In the genomic region with DNA sequence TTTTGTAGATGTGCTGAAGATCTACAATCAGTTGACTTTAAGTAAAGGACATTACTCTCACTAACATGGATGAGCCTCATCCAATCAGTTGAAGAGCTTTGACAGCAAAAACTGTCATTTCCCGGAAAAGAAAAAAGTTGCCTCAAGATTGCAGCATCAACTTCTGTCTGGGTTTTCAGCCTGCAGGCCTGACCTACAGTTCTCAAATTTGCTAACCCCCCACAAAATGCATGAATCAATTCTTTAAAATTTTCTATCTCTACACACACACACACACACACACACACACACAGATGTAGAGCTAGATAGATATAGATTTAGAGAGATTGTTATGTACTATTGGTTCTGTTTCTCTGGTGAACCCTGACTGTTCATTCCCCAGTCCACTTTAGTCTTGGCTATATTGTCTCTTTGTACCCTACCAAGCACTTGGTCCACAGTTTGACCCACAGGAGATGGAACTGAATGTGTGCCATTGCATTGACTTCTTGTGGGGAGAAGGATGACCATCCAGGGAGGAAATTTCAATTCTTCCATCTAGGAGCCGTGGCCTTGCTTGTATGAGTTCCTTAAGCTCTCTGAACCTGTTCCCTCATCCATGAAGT, we compare ENCODE assay signal across 1 cellular context.
TF ChIP-seq lines count a peak whose summit lies in the region.

No MANE protein-coding gene starts in this region.

TF ChIP-seq in K562, 482 proteins besides CTCF, POLR2A, EP300 and RAD21 (continued from another document and continues in another):
- TF ChIP-seq, protein P1, sequence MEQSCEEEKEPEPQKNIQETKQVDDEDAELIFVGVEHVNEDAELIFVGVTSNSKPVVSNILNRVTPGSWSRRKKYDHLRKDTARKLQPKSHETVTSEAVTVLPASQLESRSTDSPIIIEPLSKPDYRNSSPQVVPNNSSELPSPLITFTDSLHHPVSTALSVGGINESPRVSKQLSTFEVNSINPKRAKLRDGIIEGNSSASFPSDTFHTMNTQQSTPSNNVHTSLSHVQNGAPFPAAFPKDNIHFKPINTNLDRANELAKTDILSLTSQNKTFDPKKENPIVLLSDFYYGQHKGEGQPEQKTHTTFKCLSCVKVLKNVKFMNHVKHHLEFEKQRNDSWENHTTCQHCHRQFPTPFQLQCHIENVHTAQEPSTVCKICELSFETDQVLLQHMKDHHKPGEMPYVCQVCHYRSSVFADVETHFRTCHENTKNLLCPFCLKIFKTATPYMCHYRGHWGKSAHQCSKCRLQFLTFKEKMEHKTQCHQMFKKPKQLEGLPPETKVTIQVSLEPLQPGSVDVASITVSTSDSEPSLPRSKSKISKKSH (CRISPR knock-in tag; IDR thresholded peaks at IDR 0.05), result no peak
- no peak for TF ChIP-seq ZNF232 (CRISPR knock-in tag; IDR thresholded peaks at IDR 0.05)
- no peak for TF ChIP-seq TARDBP (IDR thresholded peaks at IDR 0.05)
- no peak for TF ChIP-seq CEBPG (CRISPR knock-in tag; IDR thresholded peaks at IDR 0.05)
- TF ChIP-seq CEBPG (tag; conservative IDR thresholded peaks at IDR 0.05 in 1 of 2, IDR thresholded peaks at IDR 0.05 in 1 of 2), result peak; percentile 52 to 82
- TF ChIP-seq FOSL1 (tag; conservative IDR thresholded peaks at IDR 0.05), result no peak
- no peak for TF ChIP-seq RBM34 (IDR thresholded peaks at IDR 0.05; ENCODE audit: borderline replicate concordance, insufficient read depth, low read length)
- no peak for TF ChIP-seq NR2F6 (CRISPR knock-in tag; IDR thresholded peaks at IDR 0.05)
- TF ChIP-seq MYC (IDR thresholded peaks at IDR 0.05; ENCODE audit: low read depth, low read length), result no peak
- TF ChIP-seq MYC (CRISPR knock-in tag; IDR thresholded peaks at IDR 0.05; ENCODE audit: borderline replicate concordance, low read depth), result no peak
- TF ChIP-seq HCFC1 (IDR thresholded peaks at IDR 0.05; ENCODE audit: low read depth, low read length), result no peak
- TF ChIP-seq ZNF146 (CRISPR knock-in tag; IDR thresholded peaks at IDR 0.05; ENCODE audit: unreplicated experiment), result no peak
- TF ChIP-seq, protein P2, sequence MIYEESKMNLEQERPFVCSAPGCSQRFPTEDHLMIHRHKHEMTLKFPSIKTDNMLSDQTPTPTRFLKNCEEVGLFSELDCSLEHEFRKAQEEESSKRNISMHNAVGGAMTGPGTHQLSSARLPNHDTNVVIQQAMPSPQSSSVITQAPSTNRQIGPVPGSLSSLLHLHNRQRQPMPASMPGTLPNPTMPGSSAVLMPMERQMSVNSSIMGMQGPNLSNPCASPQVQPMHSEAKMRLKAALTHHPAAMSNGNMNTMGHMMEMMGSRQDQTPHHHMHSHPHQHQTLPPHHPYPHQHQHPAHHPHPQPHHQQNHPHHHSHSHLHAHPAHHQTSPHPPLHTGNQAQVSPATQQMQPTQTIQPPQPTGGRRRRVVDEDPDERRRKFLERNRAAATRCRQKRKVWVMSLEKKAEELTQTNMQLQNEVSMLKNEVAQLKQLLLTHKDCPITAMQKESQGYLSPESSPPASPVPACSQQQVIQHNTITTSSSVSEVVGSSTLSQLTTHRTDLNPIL (CRISPR knock-in tag; IDR thresholded peaks at IDR 0.05), result peak; percentile 74; the same call in 1 of the 2 replicates
- no peak for TF ChIP-seq CCAR2 (IDR thresholded peaks at IDR 0.05; ENCODE audit: low read depth, low read length)
- no peak for TF ChIP-seq BRD9 (IDR thresholded peaks at IDR 0.05; ENCODE audit: low read depth, partially characterized antibody)
- TF ChIP-seq TCF7L2 (IDR thresholded peaks at IDR 0.05; ENCODE audit: low read depth, low read length), result no peak
- no peak for TF ChIP-seq NFRKB (IDR thresholded peaks at IDR 0.05; ENCODE audit: low read depth)
- TF ChIP-seq ZNF766 (CRISPR knock-in tag; conservative IDR thresholded peaks at IDR 0.05), result 0 out of 2 replicates have a peak, but pooled peaks have one; percentile 44
- no peak for TF ChIP-seq ZNF41 (CRISPR knock-in tag; conservative IDR thresholded peaks at IDR 0.05)
- no peak for TF ChIP-seq PPARD (CRISPR knock-in tag; IDR thresholded peaks at IDR 0.05)
- no peak for TF ChIP-seq TAF1 (IDR thresholded peaks at IDR 0.05; ENCODE audit: control insufficient read depth, extremely low read depth, insufficient read depth, low read length, severe bottlenecking)
- TF ChIP-seq ZNF584 (CRISPR knock-in tag; IDR thresholded peaks at IDR 0.05; ENCODE audit: low read depth), result peak; percentile 93
- no peak for TF ChIP-seq PURB (CRISPR knock-in tag; IDR thresholded peaks at IDR 0.05; ENCODE audit: low read depth)
- TF ChIP-seq, protein P3, sequence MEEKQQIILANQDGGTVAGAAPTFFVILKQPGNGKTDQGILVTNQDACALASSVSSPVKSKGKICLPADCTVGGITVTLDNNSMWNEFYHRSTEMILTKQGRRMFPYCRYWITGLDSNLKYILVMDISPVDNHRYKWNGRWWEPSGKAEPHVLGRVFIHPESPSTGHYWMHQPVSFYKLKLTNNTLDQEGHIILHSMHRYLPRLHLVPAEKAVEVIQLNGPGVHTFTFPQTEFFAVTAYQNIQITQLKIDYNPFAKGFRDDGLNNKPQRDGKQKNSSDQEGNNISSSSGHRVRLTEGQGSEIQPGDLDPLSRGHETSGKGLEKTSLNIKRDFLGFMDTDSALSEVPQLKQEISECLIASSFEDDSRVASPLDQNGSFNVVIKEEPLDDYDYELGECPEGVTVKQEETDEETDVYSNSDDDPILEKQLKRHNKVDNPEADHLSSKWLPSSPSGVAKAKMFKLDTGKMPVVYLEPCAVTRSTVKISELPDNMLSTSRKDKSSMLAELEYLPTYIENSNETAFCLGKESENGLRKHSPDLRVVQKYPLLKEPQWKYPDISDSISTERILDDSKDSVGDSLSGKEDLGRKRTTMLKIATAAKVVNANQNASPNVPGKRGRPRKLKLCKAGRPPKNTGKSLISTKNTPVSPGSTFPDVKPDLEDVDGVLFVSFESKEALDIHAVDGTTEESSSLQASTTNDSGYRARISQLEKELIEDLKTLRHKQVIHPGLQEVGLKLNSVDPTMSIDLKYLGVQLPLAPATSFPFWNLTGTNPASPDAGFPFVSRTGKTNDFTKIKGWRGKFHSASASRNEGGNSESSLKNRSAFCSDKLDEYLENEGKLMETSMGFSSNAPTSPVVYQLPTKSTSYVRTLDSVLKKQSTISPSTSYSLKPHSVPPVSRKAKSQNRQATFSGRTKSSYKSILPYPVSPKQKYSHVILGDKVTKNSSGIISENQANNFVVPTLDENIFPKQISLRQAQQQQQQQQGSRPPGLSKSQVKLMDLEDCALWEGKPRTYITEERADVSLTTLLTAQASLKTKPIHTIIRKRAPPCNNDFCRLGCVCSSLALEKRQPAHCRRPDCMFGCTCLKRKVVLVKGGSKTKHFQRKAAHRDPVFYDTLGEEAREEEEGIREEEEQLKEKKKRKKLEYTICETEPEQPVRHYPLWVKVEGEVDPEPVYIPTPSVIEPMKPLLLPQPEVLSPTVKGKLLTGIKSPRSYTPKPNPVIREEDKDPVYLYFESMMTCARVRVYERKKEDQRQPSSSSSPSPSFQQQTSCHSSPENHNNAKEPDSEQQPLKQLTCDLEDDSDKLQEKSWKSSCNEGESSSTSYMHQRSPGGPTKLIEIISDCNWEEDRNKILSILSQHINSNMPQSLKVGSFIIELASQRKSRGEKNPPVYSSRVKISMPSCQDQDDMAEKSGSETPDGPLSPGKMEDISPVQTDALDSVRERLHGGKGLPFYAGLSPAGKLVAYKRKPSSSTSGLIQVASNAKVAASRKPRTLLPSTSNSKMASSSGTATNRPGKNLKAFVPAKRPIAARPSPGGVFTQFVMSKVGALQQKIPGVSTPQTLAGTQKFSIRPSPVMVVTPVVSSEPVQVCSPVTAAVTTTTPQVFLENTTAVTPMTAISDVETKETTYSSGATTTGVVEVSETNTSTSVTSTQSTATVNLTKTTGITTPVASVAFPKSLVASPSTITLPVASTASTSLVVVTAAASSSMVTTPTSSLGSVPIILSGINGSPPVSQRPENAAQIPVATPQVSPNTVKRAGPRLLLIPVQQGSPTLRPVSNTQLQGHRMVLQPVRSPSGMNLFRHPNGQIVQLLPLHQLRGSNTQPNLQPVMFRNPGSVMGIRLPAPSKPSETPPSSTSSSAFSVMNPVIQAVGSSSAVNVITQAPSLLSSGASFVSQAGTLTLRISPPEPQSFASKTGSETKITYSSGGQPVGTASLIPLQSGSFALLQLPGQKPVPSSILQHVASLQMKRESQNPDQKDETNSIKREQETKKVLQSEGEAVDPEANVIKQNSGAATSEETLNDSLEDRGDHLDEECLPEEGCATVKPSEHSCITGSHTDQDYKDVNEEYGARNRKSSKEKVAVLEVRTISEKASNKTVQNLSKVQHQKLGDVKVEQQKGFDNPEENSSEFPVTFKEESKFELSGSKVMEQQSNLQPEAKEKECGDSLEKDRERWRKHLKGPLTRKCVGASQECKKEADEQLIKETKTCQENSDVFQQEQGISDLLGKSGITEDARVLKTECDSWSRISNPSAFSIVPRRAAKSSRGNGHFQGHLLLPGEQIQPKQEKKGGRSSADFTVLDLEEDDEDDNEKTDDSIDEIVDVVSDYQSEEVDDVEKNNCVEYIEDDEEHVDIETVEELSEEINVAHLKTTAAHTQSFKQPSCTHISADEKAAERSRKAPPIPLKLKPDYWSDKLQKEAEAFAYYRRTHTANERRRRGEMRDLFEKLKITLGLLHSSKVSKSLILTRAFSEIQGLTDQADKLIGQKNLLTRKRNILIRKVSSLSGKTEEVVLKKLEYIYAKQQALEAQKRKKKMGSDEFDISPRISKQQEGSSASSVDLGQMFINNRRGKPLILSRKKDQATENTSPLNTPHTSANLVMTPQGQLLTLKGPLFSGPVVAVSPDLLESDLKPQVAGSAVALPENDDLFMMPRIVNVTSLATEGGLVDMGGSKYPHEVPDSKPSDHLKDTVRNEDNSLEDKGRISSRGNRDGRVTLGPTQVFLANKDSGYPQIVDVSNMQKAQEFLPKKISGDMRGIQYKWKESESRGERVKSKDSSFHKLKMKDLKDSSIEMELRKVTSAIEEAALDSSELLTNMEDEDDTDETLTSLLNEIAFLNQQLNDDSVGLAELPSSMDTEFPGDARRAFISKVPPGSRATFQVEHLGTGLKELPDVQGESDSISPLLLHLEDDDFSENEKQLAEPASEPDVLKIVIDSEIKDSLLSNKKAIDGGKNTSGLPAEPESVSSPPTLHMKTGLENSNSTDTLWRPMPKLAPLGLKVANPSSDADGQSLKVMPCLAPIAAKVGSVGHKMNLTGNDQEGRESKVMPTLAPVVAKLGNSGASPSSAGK (IDR thresholded peaks at IDR 0.05), result no peak
- no peak for TF ChIP-seq POLR2B (IDR thresholded peaks at IDR 0.05; ENCODE audit: low read depth, partially characterized antibody)
- TF ChIP-seq NEUROD1 (IDR thresholded peaks at IDR 0.05; ENCODE audit: borderline replicate concordance, low read depth, low read length, partially characterized antibody), result no peak
- no peak for TF ChIP-seq SREBF2 (CRISPR knock-in tag; IDR thresholded peaks at IDR 0.05)
- TF ChIP-seq, protein P4, sequence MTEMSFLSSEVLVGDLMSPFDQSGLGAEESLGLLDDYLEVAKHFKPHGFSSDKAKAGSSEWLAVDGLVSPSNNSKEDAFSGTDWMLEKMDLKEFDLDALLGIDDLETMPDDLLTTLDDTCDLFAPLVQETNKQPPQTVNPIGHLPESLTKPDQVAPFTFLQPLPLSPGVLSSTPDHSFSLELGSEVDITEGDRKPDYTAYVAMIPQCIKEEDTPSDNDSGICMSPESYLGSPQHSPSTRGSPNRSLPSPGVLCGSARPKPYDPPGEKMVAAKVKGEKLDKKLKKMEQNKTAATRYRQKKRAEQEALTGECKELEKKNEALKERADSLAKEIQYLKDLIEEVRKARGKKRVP (CRISPR knock-in tag; IDR thresholded peaks at IDR 0.05), result peak; percentile 84
- TF ChIP-seq CBFB (CRISPR knock-in tag; IDR thresholded peaks at IDR 0.05), result no peak
- TF ChIP-seq, protein P5, sequence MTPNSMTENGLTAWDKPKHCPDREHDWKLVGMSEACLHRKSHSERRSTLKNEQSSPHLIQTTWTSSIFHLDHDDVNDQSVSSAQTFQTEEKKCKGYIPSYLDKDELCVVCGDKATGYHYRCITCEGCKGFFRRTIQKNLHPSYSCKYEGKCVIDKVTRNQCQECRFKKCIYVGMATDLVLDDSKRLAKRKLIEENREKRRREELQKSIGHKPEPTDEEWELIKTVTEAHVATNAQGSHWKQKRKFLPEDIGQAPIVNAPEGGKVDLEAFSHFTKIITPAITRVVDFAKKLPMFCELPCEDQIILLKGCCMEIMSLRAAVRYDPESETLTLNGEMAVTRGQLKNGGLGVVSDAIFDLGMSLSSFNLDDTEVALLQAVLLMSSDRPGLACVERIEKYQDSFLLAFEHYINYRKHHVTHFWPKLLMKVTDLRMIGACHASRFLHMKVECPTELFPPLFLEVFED (CRISPR knock-in tag; conservative IDR thresholded peaks at IDR 0.05), result no peak
- TF ChIP-seq, protein P6, sequence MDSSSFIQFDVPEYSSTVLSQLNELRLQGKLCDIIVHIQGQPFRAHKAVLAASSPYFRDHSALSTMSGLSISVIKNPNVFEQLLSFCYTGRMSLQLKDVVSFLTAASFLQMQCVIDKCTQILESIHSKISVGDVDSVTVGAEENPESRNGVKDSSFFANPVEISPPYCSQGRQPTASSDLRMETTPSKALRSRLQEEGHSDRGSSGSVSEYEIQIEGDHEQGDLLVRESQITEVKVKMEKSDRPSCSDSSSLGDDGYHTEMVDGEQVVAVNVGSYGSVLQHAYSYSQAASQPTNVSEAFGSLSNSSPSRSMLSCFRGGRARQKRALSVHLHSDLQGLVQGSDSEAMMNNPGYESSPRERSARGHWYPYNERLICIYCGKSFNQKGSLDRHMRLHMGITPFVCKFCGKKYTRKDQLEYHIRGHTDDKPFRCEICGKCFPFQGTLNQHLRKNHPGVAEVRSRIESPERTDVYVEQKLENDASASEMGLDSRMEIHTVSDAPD (CRISPR knock-in tag; IDR thresholded peaks at IDR 0.05), result no peak
- TF ChIP-seq STAT5A (IDR thresholded peaks at IDR 0.05; ENCODE audit: borderline replicate concordance, low read length), result no peak
- no peak for TF ChIP-seq NR1H2 (CRISPR knock-in tag; IDR thresholded peaks at IDR 0.05)
- TF ChIP-seq, protein P7, sequence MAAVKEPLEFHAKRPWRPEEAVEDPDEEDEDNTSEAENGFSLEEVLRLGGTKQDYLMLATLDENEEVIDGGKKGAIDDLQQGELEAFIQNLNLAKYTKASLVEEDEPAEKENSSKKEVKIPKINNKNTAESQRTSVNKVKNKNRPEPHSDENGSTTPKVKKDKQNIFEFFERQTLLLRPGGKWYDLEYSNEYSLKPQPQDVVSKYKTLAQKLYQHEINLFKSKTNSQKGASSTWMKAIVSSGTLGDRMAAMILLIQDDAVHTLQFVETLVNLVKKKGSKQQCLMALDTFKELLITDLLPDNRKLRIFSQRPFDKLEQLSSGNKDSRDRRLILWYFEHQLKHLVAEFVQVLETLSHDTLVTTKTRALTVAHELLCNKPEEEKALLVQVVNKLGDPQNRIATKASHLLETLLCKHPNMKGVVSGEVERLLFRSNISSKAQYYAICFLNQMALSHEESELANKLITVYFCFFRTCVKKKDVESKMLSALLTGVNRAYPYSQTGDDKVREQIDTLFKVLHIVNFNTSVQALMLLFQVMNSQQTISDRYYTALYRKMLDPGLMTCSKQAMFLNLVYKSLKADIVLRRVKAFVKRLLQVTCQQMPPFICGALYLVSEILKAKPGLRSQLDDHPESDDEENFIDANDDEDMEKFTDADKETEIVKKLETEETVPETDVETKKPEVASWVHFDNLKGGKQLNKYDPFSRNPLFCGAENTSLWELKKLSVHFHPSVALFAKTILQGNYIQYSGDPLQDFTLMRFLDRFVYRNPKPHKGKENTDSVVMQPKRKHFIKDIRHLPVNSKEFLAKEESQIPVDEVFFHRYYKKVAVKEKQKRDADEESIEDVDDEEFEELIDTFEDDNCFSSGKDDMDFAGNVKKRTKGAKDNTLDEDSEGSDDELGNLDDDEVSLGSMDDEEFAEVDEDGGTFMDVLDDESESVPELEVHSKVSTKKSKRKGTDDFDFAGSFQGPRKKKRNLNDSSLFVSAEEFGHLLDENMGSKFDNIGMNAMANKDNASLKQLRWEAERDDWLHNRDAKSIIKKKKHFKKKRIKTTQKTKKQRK (IDR thresholded peaks at IDR 0.05; ENCODE audit: borderline replicate concordance, low read depth, low read length), result no peak
- TF ChIP-seq MCM2 (IDR thresholded peaks at IDR 0.05; ENCODE audit: low read depth), result no peak
- no peak for TF ChIP-seq ZEB2 (IDR thresholded peaks at IDR 0.05)
- TF ChIP-seq BACH1 (tag; IDR thresholded peaks at IDR 0.05), result no peak
- peak; percentile 82; the same call in 1 of the 2 replicates for TF ChIP-seq ZNF175 (CRISPR knock-in tag; IDR thresholded peaks at IDR 0.05; ENCODE audit: low read depth)
- no peak for TF ChIP-seq RBM14 (IDR thresholded peaks at IDR 0.05; ENCODE audit: borderline replicate concordance, insufficient read depth, low read depth, low read length)
